ENCODE assay signal across 8 cellular contexts in the genomic region with DNA sequence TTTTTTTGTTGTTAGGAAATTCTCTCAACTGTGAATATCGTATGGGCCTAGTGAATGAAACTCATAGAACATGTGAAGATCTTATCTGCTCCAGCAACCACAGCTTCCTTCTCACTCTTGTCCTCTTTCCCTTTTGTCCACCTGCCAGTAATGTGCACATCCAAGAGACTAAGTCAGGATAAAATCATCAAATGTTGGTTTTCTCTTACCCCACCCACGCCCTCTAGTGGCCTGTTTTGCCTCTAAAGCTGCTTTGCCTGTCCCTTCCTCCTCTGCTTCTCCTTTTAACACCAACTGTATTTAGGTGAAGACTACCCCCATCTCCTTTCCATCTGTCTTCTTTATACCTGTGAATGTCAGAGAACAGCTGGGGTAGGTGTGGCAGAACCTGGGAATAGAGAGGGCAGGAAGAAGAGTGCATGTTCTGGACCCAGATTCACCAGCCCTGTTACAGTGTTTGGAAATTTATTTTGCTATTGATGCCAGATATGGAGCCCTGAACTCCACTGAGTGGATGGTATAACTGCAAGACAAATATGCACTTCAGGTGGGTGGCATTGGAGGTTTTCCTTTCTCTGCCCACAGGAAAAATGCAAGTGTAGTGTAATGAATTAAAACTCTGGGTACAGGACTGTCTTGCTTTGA. TPM values are rescaled to one million over a fixed set of nuclear protein-coding genes. Genes with fewer than 3 reads are reported as not detected.
A peak's percentile ranks its signal among the peaks of the same experiment; 100 is the strongest.
DNase-seq lines count a peak whose midpoint lies in the region; ATAC-seq and TF ChIP-seq lines count a peak whose summit lies in the region.

No MANE protein-coding gene starts in this region.

- DNase-seq in DND-41, result peak; percentile 88
- DNase-seq in RPMI8226, result peak; percentile 79
- peak; percentile 59 for DNase-seq in activated T-helper 9 cell treated with anti-CD3 and anti-CD28 coated beads, Interleukin-2, amount 50 U/mL, for 16 hours (ENCODE audit: low read depth)
- DNase-seq in foreskin keratinocyte, result peak in 1 of 2 donors; percentile 52
- peak; percentile 88 for DNase-seq in osteocyte (ENCODE audit: extremely low spot score, unreplicated experiment)
- DNase-seq in tibial artery, result peak; percentile 85 to 88

- peaks cover 79% of the 10 kb centered on the region for H3K79me2 ChIP-seq in DND-41 (ENCODE audit: insufficient read depth, low read length)

- H3K4me1 ChIP-seq in DND-41 (ENCODE audit: insufficient read depth, low read length) (peaks cover 33% of the 10 kb centered on the region), foreskin keratinocyte (peaks cover 19% of the 10 kb centered on the region), tibial artery (peaks cover 0 to 13% (median 4%) of the 10 kb centered on the region in 4 donors)

- H3K27ac Mint-ChIP-seq in osteocyte (ENCODE audit: unreplicated experiment), result no peak overlapping the region

- no peak overlapping the region for H2AFZ ChIP-seq in DND-41 (ENCODE audit: low read depth, low read length)

- TF ChIP-seq CTCF in DND-41 (IDR thresholded peaks at IDR 0.05; ENCODE audit: borderline replicate concordance, extremely low read depth, low read length, poor library complexity, severe bottlenecking) (peak; percentile 96), LNCAP (IDR thresholded peaks at IDR 0.05) (peak; percentile 84), foreskin keratinocyte (conservative IDR thresholded peaks at IDR 0.05) (peak; percentile 80), osteocyte (IDR thresholded peaks at IDR 0.05) (peak; percentile 85), tibial artery (IDR thresholded peaks at IDR 0.05) (peak; percentile 68 to 74)

- no peak overlapping the region for H3K4me3 ChIP-seq in DND-41 (ENCODE audit: low read depth in 1 of 2, low read length in 2 of 2)
- H3K4me3 ChIP-seq in tibial artery, result no peak overlapping the region

- peaks cover 4% of the 10 kb centered on the region for H3K4me1 Mint-ChIP-seq in osteocyte (ENCODE audit: unreplicated experiment)

- peak; percentile 88 for ATAC-seq in DND-41 (ENCODE audit: insufficient read depth, low read depth)
- ATAC-seq in foreskin keratinocyte, result peak; percentile 68
- ATAC-seq in GM18870 (IDR thresholded peaks at IDR 0.05; ENCODE audit: unreplicated experiment), result no peak

- intact Hi-C loops in tibial artery (cut with DNase I; ENCODE audit: low total_unique reads), result loop anchor here (2.0 kb wide), 1 partner anchor 129 kb away; no protein-coding TSS in a partner anchor

- no peak overlapping the region for H3K9ac ChIP-seq in DND-41 (ENCODE audit: low read depth, low read length)

- no peaks in the 10 kb centered on the region for H3K27me3 Mint-ChIP-seq in osteocyte (ENCODE audit: unreplicated experiment)

- H4K20me1 ChIP-seq in DND-41 (ENCODE audit: insufficient read depth, low read length), result peaks cover 43% of the 10 kb centered on the region; the same call in 1 of the 2 replicates

- H3K36me3 Mint-ChIP-seq in osteocyte (ENCODE audit: unreplicated experiment), result no peaks in the 10 kb centered on the region

- no peaks in the 10 kb centered on the region for H3K9me3 ChIP-seq in DND-41 (ENCODE audit: insufficient read depth, low read length, severe bottlenecking)
- no peaks in the 10 kb centered on the region for H3K9me3 ChIP-seq in tibial artery

- no peak overlapping the region for H3K4me3 Mint-ChIP-seq in osteocyte (ENCODE audit: unreplicated experiment)

- H3K27ac ChIP-seq in DND-41 (ENCODE audit: low read length) (peak overlapping the region; percentile 54), foreskin keratinocyte (no peak overlapping the region), tibial artery (no peak overlapping the region)

- no peak overlapping the region for H3K4me2 ChIP-seq in DND-41 (ENCODE audit: insufficient read depth, low read length)

- no peaks in the 10 kb centered on the region for H3K27me3 ChIP-seq in DND-41 (ENCODE audit: insufficient read depth, low read length, poor library complexity)
- H3K27me3 ChIP-seq in foreskin keratinocyte, result no peaks in the 10 kb centered on the region
- no peaks in the 10 kb centered on the region for H3K27me3 ChIP-seq in tibial artery

- H3K36me3 ChIP-seq in DND-41 (ENCODE audit: insufficient read depth, low read length), result 0 out of 2 replicates have a peak, but pooled peaks cover 2% of the 10 kb centered on the region
- no peaks in the 10 kb centered on the region for H3K36me3 ChIP-seq in tibial artery

- H3K9me3 Mint-ChIP-seq in osteocyte (ENCODE audit: unreplicated experiment), result no peaks in the 10 kb centered on the region

RNA-seq across cellular contexts. Expression of gene MGAT5, which starts 8.4 kb away (rescaled TPM):
- 60.2 and 83.1 TPM in 2 replicates for total RNA-seq in foreskin keratinocyte
- polyA plus RNA-seq in foreskin keratinocyte, result 11.9 and 14.6 TPM in 2 replicates
- total RNA-seq in osteocyte, result 22.6 and 23.8 TPM in 2 replicates
